28 cellular contexts compared by ENCODE assay signal in the genomic region with DNA sequence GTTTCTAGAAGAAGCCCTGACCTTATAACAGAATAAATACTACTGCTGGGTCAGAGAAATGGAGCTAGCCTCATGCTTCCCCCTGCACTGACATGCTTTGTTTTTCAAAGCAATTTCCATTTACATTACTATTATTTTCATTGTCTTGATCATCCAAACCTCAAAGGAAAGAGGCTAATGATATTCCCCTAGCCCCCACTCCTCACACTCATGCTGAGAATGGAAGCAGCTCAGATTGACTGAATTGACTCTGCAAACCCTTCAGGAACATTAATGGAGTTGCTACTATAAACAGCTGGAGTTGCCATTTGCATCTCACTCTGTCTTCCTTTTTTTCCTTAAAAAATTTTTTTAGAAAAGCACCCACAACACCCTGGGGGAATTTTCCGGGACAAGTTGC.
"Had no signal": no experiment of that assay in that cellular context is flagged by ENCODE, and none has a peak within 500 bp of the region (broad histone marks: within the 10 kb centered on the region; RNA-seq: fewer than 3 reads in every experiment).

No MANE protein-coding gene starts in this region.

- FAIRE-seq: bronchial epithelial cell had no signal

- H3K27me3 ChIP-seq: ascending aorta, body of pancreas, MG63 had no signal

- H3K36me3 Mint-ChIP-seq: activated naive CD4-positive, alpha-beta T cell treated with anti-CD3 and anti-CD28 coated beads, Interleukin-2, amount 50 U/mL, for 72 hours had no signal

- H3K27ac ChIP-seq: ascending aorta, body of pancreas had no signal

- H3K4me3 Mint-ChIP-seq: activated B cell treated with CpG ODN at 0.5 μM for 24 hours; activated CD4-positive, alpha-beta T cell treated with anti-CD3 and anti-CD28 coated beads, Interleukin-2, amount 10 ng/mL, durations not matched to agents 24 days and 14 days; activated naive CD8-positive, alpha-beta T cell treated with anti-CD3 and anti-CD28 coated beads, Interleukin-2, amount 50 U/mL, for 24 hours; activated T-cell treated with anti-CD3 and anti-CD28 coated beads, Interleukin-2, amount 50 U/mL, for 4 hours had no signal

- H3K4me2 ChIP-seq: SK-N-SH had no signal

- DNase-seq: activated B cell treated with CpG ODN at 0.5 μM for 24 hours; activated CD4-positive, alpha-beta T cell treated with anti-CD3 and anti-CD28 coated beads for 1 hour; activated CD4-positive, alpha-beta T cell treated with anti-CD3 and anti-CD28 coated beads, Interleukin-2, amount 10 ng/mL, durations not matched to agents 24 days and 14 days; activated CD4-positive, alpha-beta T cell treated with anti-CD3 and anti-CD28 coated beads, Interleukin-2, amount 50 U/mL, for 48 hours; activated effector memory CD4-positive, alpha-beta T cell treated with anti-CD3 and anti-CD28 coated beads, Interleukin-2, amount 50 U/mL, for 16 hours; activated naive CD4-positive, alpha-beta T cell treated with Interleukin-2 at 50 U/mL for 16 hours; activated naive CD8-positive, alpha-beta T cell treated with anti-CD3 and anti-CD28 coated beads, Interleukin-2, amount 50 U/mL, for 24 hours; activated T-cell treated with anti-CD3 and anti-CD28 coated beads, Interleukin-2, amount 50 U/mL, for 4 hours; amniotic stem cell; body of pancreas; central memory CD4-positive, alpha-beta T cell; MG63; MV-4-11; NCI-H1092 treated with DMSO at 0.1 percent for 48 hours; NCI-H1417 treated with DMSO at 0.1 percent for 48 hours; NCI-H187; NCI-H2081; NCI-H446; NCI-H774; OCI-M1; RPMI8226; SK-N-SH; T-helper 1 cell had no signal

- H3K4me1 Mint-ChIP-seq: activated B cell treated with CpG ODN at 0.5 μM for 24 hours; activated CD4-positive, alpha-beta T cell treated with anti-CD3 and anti-CD28 coated beads, Interleukin-2, amount 10 ng/mL, durations not matched to agents 24 days and 14 days; activated naive CD8-positive, alpha-beta T cell treated with anti-CD3 and anti-CD28 coated beads, Interleukin-2, amount 50 U/mL, for 24 hours had no signal

- H3K4me3 ChIP-seq: ascending aorta, body of pancreas, MG63 had no signal

- H3K9ac ChIP-seq: SK-N-SH had no signal

- ATAC-seq: activated naive CD4-positive, alpha-beta T cell treated with anti-CD3 and anti-CD28 coated beads, Interleukin-2, amount 50 U/mL, for 72 hours; activated naive CD8-positive, alpha-beta T cell treated with anti-CD3 and anti-CD28 coated beads, Interleukin-2, amount 50 U/mL, for 24 hours; activated T-cell treated with anti-CD3 and anti-CD28 coated beads, Interleukin-2, amount 50 U/mL, for 4 hours; body of pancreas; Panc1; Right ventricle myocardium inferior had no signal

- H3K36me3 ChIP-seq: ascending aorta, MG63 had no signal

- H3K4me1 ChIP-seq: body of pancreas had no signal

- H3K9me2 ChIP-seq: SK-N-SH had no signal

- H3K27ac Mint-ChIP-seq: activated B cell treated with CpG ODN at 0.5 μM for 24 hours; activated CD4-positive, alpha-beta T cell treated with anti-CD3 and anti-CD28 coated beads, Interleukin-2, amount 10 ng/mL, durations not matched to agents 24 days and 14 days; activated naive CD4-positive, alpha-beta T cell treated with anti-CD3 and anti-CD28 coated beads, Interleukin-2, amount 50 U/mL, for 72 hours; activated naive CD8-positive, alpha-beta T cell treated with anti-CD3 and anti-CD28 coated beads, Interleukin-2, amount 50 U/mL, for 24 hours had no signal

- H3K9me3 ChIP-seq: ascending aorta, body of pancreas, SK-N-SH had no signal

- H3K9me3 Mint-ChIP-seq: activated CD4-positive, alpha-beta T cell treated with anti-CD3 and anti-CD28 coated beads, Interleukin-2, amount 10 ng/mL, durations not matched to agents 24 days and 14 days had no signal
